Comparison of ENCODE assay signal across 6 cellular contexts in the genomic region with DNA sequence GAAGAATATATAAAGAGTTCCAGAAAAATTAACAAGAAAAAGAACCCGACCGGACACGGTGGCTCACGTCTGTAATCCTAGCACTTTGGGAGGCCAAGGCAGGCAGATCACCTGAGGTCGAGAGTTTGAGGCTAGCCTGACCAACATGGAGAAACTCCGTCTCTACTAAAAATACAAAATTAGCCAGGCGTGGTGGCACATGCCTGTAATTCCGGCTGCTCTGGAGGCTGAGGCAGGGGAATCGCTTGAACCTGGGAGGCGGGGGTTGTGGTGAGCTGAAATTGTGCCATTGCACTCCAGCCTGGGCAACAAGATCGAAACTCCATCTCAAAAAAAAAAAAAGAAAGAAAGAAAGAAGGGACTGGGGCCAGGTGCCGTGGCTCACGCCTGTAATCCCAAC.
DNase-seq lines count a peak whose midpoint lies in the region; TF ChIP-seq lines count a peak whose summit lies in the region.
"Not testable (repeated sequence)": the region's sequence is repeated elsewhere in the genome, so short reads cannot be mapped to it uniquely, and the experiment has no call there.

No MANE protein-coding gene starts in this region.

- peak; percentile 29 for DNase-seq in coronary artery (ENCODE audit: low spot score)
- DNase-seq in cardiac septum (ENCODE audit: low spot score) = peak; percentile 9
- peak; percentile 35 for DNase-seq in mesenteric fat pad (ENCODE audit: low spot score)
- DNase-seq in ovary = peak in 3 of 5 donors; percentile 4 to 8 (median 7)
- DNase-seq in sigmoid colon = peak; percentile 25

- not testable (repeated sequence) for H3K27me3 ChIP-seq in ovary, sigmoid colon

- not testable (repeated sequence) for H3K4me3 ChIP-seq in coronary artery, ovary, sigmoid colon

- not testable (repeated sequence) for H3K4me1 ChIP-seq in ovary (ENCODE audit: insufficient read depth); sigmoid colon

- not testable (repeated sequence) for TF ChIP-seq EP300 in ovary (IDR thresholded peaks at IDR 0.05); sigmoid colon (IDR thresholded peaks at IDR 0.05)

- not testable (repeated sequence) for H3K36me3 ChIP-seq in ovary, sigmoid colon

- not testable (repeated sequence) for TF ChIP-seq POLR2A in ovary (IDR thresholded peaks at IDR 0.05); sigmoid colon (IDR thresholded peaks at IDR 0.05)

- intact Hi-C loops in cardiac septum (cut with DNase I); ovary (cut with DNase I); sigmoid colon (cut with DNase I): not testable (repeated sequence)

- TF ChIP-seq CTCF in coronary artery (IDR thresholded peaks at IDR 0.05); ovary (IDR thresholded peaks at IDR 0.05); sigmoid colon (IDR thresholded peaks at IDR 0.05): not testable (repeated sequence)

- peak overlapping the region; percentile 20 for H3K27ac ChIP-seq in angular gyrus (ENCODE audit: low read depth, low read length)
- H3K27ac ChIP-seq in coronary artery, ovary, sigmoid colon: not testable (repeated sequence)

- 94 to 97% (median 95%) methylated on average over 13 of the region's 13 CpGs for WGBS in ovary, 3 donors
- 90 to 96% methylated on average over 13 of the region's 13 CpGs for WGBS in sigmoid colon, 2 donors

- not testable (repeated sequence) for H3K9me3 ChIP-seq in ovary, sigmoid colon
